16 cellular contexts compared by ENCODE assay signal in the genomic region with DNA sequence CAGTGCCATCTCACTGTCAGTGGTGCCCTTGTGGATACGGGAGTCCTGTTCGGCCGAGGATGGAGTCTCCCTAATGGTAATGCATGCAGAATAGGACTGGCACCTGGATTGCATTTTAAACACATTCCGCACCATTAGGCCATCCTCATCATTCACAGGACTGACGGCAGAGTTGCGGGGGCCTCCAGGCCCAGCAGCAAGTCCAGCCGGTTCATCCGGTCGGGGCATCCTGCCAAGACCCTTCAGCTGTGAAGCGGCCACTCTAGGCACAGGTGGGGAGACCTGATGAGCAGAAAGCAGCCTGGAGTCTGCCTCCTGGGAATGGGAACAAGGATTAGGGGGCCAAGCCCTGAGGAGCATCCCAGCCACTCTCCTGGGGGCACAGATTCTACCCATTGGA.
A peak's percentile ranks its signal among the peaks of the same experiment; 100 is the strongest.
DNase-seq lines count a peak whose midpoint lies in the region; ATAC-seq and TF ChIP-seq lines count a peak whose summit lies in the region.
"Had no signal": no experiment of that assay in that cellular context is flagged by ENCODE, and none has a peak within 500 bp of the region (broad histone marks: within the 10 kb centered on the region; RNA-seq: fewer than 3 reads in every experiment).

No MANE protein-coding gene starts in this region.

- no peak for TF ChIP-seq CTCF in type B pancreatic cell (conservative IDR thresholded peaks at IDR 0.05)

- no peak for ATAC-seq in sciatic nerve
- ATAC-seq: GM23338 had no signal

- H3K27me3 Mint-ChIP-seq in type B pancreatic cell (peaks cover 14% of the 10 kb centered on the region), immature natural killer cell (ENCODE audit: low read depth in 3 of 3) (peaks cover 2 to 11% (median 9%) of the 10 kb centered on the region in 3 donors)

- H3K9me3 Mint-ChIP-seq in type B pancreatic cell, result no peaks in the 10 kb centered on the region
- H3K9me3 Mint-ChIP-seq in immature natural killer cell, result no peaks in the 10 kb centered on the region
- H3K9me3 Mint-ChIP-seq: CD4-positive, alpha-beta T cell; GM23338 had no signal

- no peaks in the 10 kb centered on the region for H3K36me3 Mint-ChIP-seq in type B pancreatic cell
- H3K36me3 Mint-ChIP-seq in immature natural killer cell, result no peaks in the 10 kb centered on the region

- H3K27ac Mint-ChIP-seq in type B pancreatic cell (no peak overlapping the region), immature natural killer cell (no peak overlapping the region)
- H3K27ac Mint-ChIP-seq: B cell; CD4-positive, alpha-beta T cell; GM23338 had no signal

- H3K4me1 Mint-ChIP-seq in type B pancreatic cell (ENCODE audit: unreplicated experiment) (peaks cover 12% of the 10 kb centered on the region), immature natural killer cell (no peaks in the 10 kb centered on the region)
- H3K4me1 Mint-ChIP-seq: B cell, GM23338 had no signal

- DNase-seq in NCI-H524 (lab: John Stamatoyannopoulos, UW) (peak; percentile 15 to 21), NCI-H524 treated with DMSO at 0.1 percent for 48 hours (lab: John Stamatoyannopoulos, UW) (no peak), ELF-1 (ENCODE audit: low read depth, low spot score) (peak; percentile 25), NCI-H510A (lab: John Stamatoyannopoulos, UW) (peak; percentile 94), type B pancreatic cell (ENCODE audit: extremely low spot score, unreplicated experiment) (no peak), sciatic nerve (ENCODE audit: low spot score) (no peak), immature natural killer cell (no peak)
- DNase-seq: C1 segment of cervical spinal cord; Calu3; CD4-positive, alpha-beta T cell; DMS 273 treated with DMSO at 0.1 percent for 48 hours; EL; GDM1; H7 had no signal

- H3K4me3 Mint-ChIP-seq in type B pancreatic cell, result peak overlapping the region; percentile 47
- H3K4me3 Mint-ChIP-seq in immature natural killer cell, result no peak overlapping the region
- H3K4me3 Mint-ChIP-seq: B cell; CD4-positive, alpha-beta T cell; GM23338 had no signal

- intact Hi-C loops in sciatic nerve (cut with DNase I), result loop anchor here (2.0 kb wide), 1 partner anchor 278 kb away; no protein-coding TSS in a partner anchor

Comparison
In these comparisons a context has a peak if more than half of its experiments do, and no peak if none do; other contexts are left out.
1. DNase-seq: peak in NCI-H524 (2 of 2), ELF-1 (single experiment) and NCI-H510A (single experiment); none in NCI-H524 treated with DMSO at 0.1 percent for 48 hours (single experiment), type B pancreatic cell (single experiment), sciatic nerve (single experiment) and immature natural killer cell (0 of 3).